ENCODE assay signal across 8 cellular contexts in genomic region chr6:33700391-33701050, GRCh38. TPM values are rescaled to one million over a fixed set of nuclear protein-coding genes. Genes with fewer than 3 reads are reported as not detected.
DNase-seq lines count a peak whose midpoint lies in the region; ATAC-seq and TF ChIP-seq lines count a peak whose summit lies in the region.

No MANE protein-coding gene starts in this region.

- DNase-seq in GM06990 (ENCODE audit: extremely low read depth, insufficient read length): peak; percentile 43
- DNase-seq in OCI-LY7 (ENCODE audit: low spot score): peak; percentile 87
- peak; percentile 76 to 81 for DNase-seq in activated T-cell treated with anti-CD3 and anti-CD28 coated beads, Interleukin-2, amount 50 U/mL, for 72 hours
- DNase-seq in fibroblast of villous mesenchyme (ENCODE audit: low read depth): peak; percentile 75
- DNase-seq in progenitor cell of endocrine pancreas (ENCODE audit: low spot score, unreplicated experiment): peak; percentile 51
- DNase-seq in cerebellar nuclear complex (lab: John Stamatoyannopoulos, UW): no peak

- H3K4me1 ChIP-seq in OCI-LY7 (ENCODE audit: insufficient read depth, low read length, poor library complexity, severe bottlenecking): peaks cover 38% of the 10 kb centered on the region

- H2AFZ ChIP-seq in OCI-LY7 (ENCODE audit: low read length): no peak overlapping the region

- peak overlapping the region; percentile 29; the same call in 1 of the 2 replicates for H3K4me2 ChIP-seq in OCI-LY7 (ENCODE audit: low read length)

- peak; percentile 69 for ATAC-seq in HG03103 (IDR thresholded peaks at IDR 0.05; ENCODE audit: low read depth, unreplicated experiment)
- peak; percentile 76 to 84 for ATAC-seq in activated T-cell treated with anti-CD3 and anti-CD28 coated beads, Interleukin-2, amount 50 U/mL, for 72 hours (replicated peaks in 1 of 2)
- no peak for ATAC-seq in HG02973 (IDR thresholded peaks at IDR 0.05; ENCODE audit: unreplicated experiment)

- H3K27me3 Mint-ChIP-seq in activated T-cell treated with anti-CD3 and anti-CD28 coated beads, Interleukin-2, amount 50 U/mL, for 72 hours (ENCODE audit: low read depth): no peaks in the 10 kb centered on the region
- no peaks in the 10 kb centered on the region for H3K27me3 Mint-ChIP-seq in progenitor cell of endocrine pancreas

- intact Hi-C loops in OCI-LY7 (cut with micrococcal nuclease; ENCODE audit: unreplicated experiment): loop anchor here (1.0 kb wide), 2 partner anchors 111 to 115 kb away; no protein-coding TSS in a partner anchor

- H3K9me3 Mint-ChIP-seq in activated T-cell treated with anti-CD3 and anti-CD28 coated beads, Interleukin-2, amount 50 U/mL, for 72 hours: no peaks in the 10 kb centered on the region
- no peaks in the 10 kb centered on the region for H3K9me3 Mint-ChIP-seq in progenitor cell of endocrine pancreas (ENCODE audit: low read depth)

- H3K27ac ChIP-seq in OCI-LY7 (ENCODE audit: low read depth, low read length, poor library complexity, severe bottlenecking): peak overlapping the region; percentile 14

- H3K79me2 ChIP-seq in OCI-LY7 (ENCODE audit: insufficient read depth, low read depth, low read length): no peaks in the 10 kb centered on the region

- peak overlapping the region; percentile 96 for H3K27ac Mint-ChIP-seq in activated T-cell treated with anti-CD3 and anti-CD28 coated beads, Interleukin-2, amount 50 U/mL, for 72 hours
- H3K27ac Mint-ChIP-seq in progenitor cell of endocrine pancreas: no peak overlapping the region

- peak overlapping the region; percentile 29 to 82 for H3K4me3 Mint-ChIP-seq in activated T-cell treated with anti-CD3 and anti-CD28 coated beads, Interleukin-2, amount 50 U/mL, for 72 hours
- H3K4me3 Mint-ChIP-seq in progenitor cell of endocrine pancreas (ENCODE audit: low read depth): no peak overlapping the region

- peaks cover 53% of the 10 kb centered on the region for H3K4me1 Mint-ChIP-seq in activated T-cell treated with anti-CD3 and anti-CD28 coated beads, Interleukin-2, amount 50 U/mL, for 72 hours (ENCODE audit: low read depth)
- H3K4me1 Mint-ChIP-seq in progenitor cell of endocrine pancreas (ENCODE audit: low read depth): peaks cover 8% of the 10 kb centered on the region

- H4K20me1 ChIP-seq in OCI-LY7 (ENCODE audit: insufficient read depth, low read length): 0 out of 2 replicates have a peak, but pooled peaks cover 6% of the 10 kb centered on the region

- H3K27me3 ChIP-seq in GM06990 (replicated peaks; ENCODE audit: control insufficient read depth, insufficient read depth, low read length): no peaks in the 10 kb centered on the region

- no peaks in the 10 kb centered on the region for H3K9me2 ChIP-seq in OCI-LY7 (ENCODE audit: insufficient read depth, low read length)

- no peak overlapping the region for H3K4me3 ChIP-seq in GM06990 (replicated peaks; ENCODE audit: low read depth, low read length)
- no peak overlapping the region for H3K4me3 ChIP-seq in OCI-LY7 (ENCODE audit: low read depth, low read length, poor library complexity, severe bottlenecking)
- H3K4me3 ChIP-seq in fibroblast of villous mesenchyme (ENCODE audit: low read depth, low read length): no peak overlapping the region

- peak; percentile 87 for TF ChIP-seq CTCF in GM06990 (IDR thresholded peaks at IDR 0.05; ENCODE audit: insufficient read depth, low read length, poor library complexity, severe bottlenecking)
- peak; percentile 93 for TF ChIP-seq CTCF in OCI-LY7 (conservative IDR thresholded peaks at IDR 0.05; ENCODE audit: low read length)
- TF ChIP-seq CTCF in fibroblast of villous mesenchyme (IDR thresholded peaks at IDR 0.05; ENCODE audit: insufficient read depth, low read depth, low read length): peak; percentile 82
- peak; percentile 82 for TF ChIP-seq CTCF in progenitor cell of endocrine pancreas (IDR thresholded peaks at IDR 0.05; ENCODE audit: unreplicated experiment)

- POLR2A ChIA-PET in OCI-LY7 (lab: Charles Lee): interaction anchor here (1.0 to 1.1 kb wide), 2 partner anchors 9 to 11 kb away, joined by 3 to 4 read pairs; partner anchors contain the start of gene UQCC2

- H3K9me3 ChIP-seq in OCI-LY7 (ENCODE audit: low read length): no peaks in the 10 kb centered on the region

- H3K36me3 ChIP-seq in GM06990 (ENCODE audit: control insufficient read depth, insufficient read depth, low read length): peaks cover 13% of the 10 kb centered on the region
- H3K36me3 ChIP-seq in OCI-LY7 (ENCODE audit: insufficient read depth, low read length): peaks cover 75% of the 10 kb centered on the region

- CTCF ChIA-PET in OCI-LY7 (lab: Charles Lee; ENCODE audit: unreplicated experiment): interaction anchor here (1.2 to 1.5 kb wide), 3 partner anchors 11 to 116 kb away, joined by 3 to 12 read pairs (median 4); partner anchors contain the start of gene UQCC2

- BruUV-seq in OCI-LY7 (replicated peaks; lab: Mats Ljungman, UMichigan): TSS peak; percentile 30

- H3K36me3 Mint-ChIP-seq in activated T-cell treated with anti-CD3 and anti-CD28 coated beads, Interleukin-2, amount 50 U/mL, for 72 hours (ENCODE audit: insufficient read depth in 2 of 2): peaks cover 2 to 6% of the 10 kb centered on the region in 2 donors
- H3K36me3 Mint-ChIP-seq in progenitor cell of endocrine pancreas (ENCODE audit: insufficient read depth): peaks cover 4% of the 10 kb centered on the region

RNA-seq across cellular contexts. Expression of gene UQCC2, which starts 11.0 kb away (rescaled TPM):
- total RNA-seq in OCI-LY7 (2014; rRNA removed; shearing (Covaris generic)): 64.9 and 82.1 TPM in 2 replicates
- total RNA-seq in OCI-LY7 (2022): 85.3 and 88.2 TPM in 2 replicates
- total RNA-seq in activated T-cell treated with anti-CD3 and anti-CD28 coated beads, Interleukin-2, amount 50 U/mL, for 72 hours: 10 to 100 TPM; 50.6 to 59.9 TPM
- 23.8 and 24.6 TPM in 2 replicates for total RNA-seq in fibroblast of villous mesenchyme
- total RNA-seq in progenitor cell of endocrine pancreas: 97.2 and 99.4 TPM in 2 replicates

RNA-seq across cellular contexts. Expression of gene IP6K3, which starts 46.2 kb away (rescaled TPM):
- not detected in 2 replicates for total RNA-seq in OCI-LY7 (2014; rRNA removed; shearing (Covaris generic))
- not detected in 2 replicates for total RNA-seq in OCI-LY7 (2022)
- total RNA-seq in activated T-cell treated with anti-CD3 and anti-CD28 coated beads, Interleukin-2, amount 50 U/mL, for 72 hours: not detected
- total RNA-seq in fibroblast of villous mesenchyme: 2.6 and 6.0 TPM in 2 replicates
- total RNA-seq in progenitor cell of endocrine pancreas: 0.14 and 0.29 TPM in 2 replicates

Comparison
In these comparisons a context has a peak if more than half of its experiments do, and no peak if none do; other contexts are left out.
1. DNase-seq: peak in GM06990 (single experiment), OCI-LY7 (single experiment), activated T-cell treated with anti-CD3 and anti-CD28 coated beads, Interleukin-2, amount 50 U/mL, for 72 hours (2 of 2), fibroblast of villous mesenchyme (single experiment) and progenitor cell of endocrine pancreas (single experiment); none in cerebellar nuclear complex (0 of 2).
2. Peak in every context shown above with its lines, with median percentiles within 50 percentile points of each other: CTCF ChIP-seq.